In genomic region chr14:50920482-50921225, GRCh38 we compare ENCODE assay signal across 11 cellular contexts. TPM values are rescaled to one million over a fixed set of nuclear protein-coding genes. Genes with fewer than 3 reads are reported as not detected.
DNase-seq lines count a peak whose midpoint lies in the region; ATAC-seq lines count a peak whose summit lies in the region.
"Had no signal": no experiment of that assay in that cellular context is flagged by ENCODE, and none has a peak within 500 bp of the region (broad histone marks: within the 10 kb centered on the region; RNA-seq: fewer than 3 reads in every experiment).

No MANE protein-coding gene starts in this region.

- H3K9me3 ChIP-seq in SJCRH30 (replicated peaks) = no peaks in the 10 kb centered on the region
- no peaks in the 10 kb centered on the region for H3K9me3 ChIP-seq in skeletal muscle satellite cell (replicated peaks; ENCODE audit: low read length)
- no peaks in the 10 kb centered on the region for H3K9me3 ChIP-seq in CD4-positive, alpha-beta memory T cell (ENCODE audit: control insufficient read depth in 1 of 2, low read length in 2 of 2)

- no peaks in the 10 kb centered on the region for H3K27me3 ChIP-seq in SJCRH30
- H3K27me3 ChIP-seq in skeletal muscle satellite cell (ENCODE audit: control insufficient read depth, insufficient read depth, low read length) = no peaks in the 10 kb centered on the region
- H3K27me3 ChIP-seq in CD4-positive, alpha-beta memory T cell (ENCODE audit: insufficient read depth, low read length) = no peaks in the 10 kb centered on the region

- H3K9ac ChIP-seq in skeletal muscle satellite cell (ENCODE audit: low read depth, low read length) = peak overlapping the region; percentile 42

- peaks cover 14 to 19% of the 10 kb centered on the region in 2 donors for H3K27me3 Mint-ChIP-seq in CD4-positive, alpha-beta memory T cell

- peak; percentile 81 for DNase-seq in HCEC 1CT
- DNase-seq in SJCRH30 = peak; percentile 89 to 91
- peak; percentile 48 for DNase-seq in fibroblast of the conjunctiva (ENCODE audit: low read depth)
- DNase-seq in CD4-positive, alpha-beta memory T cell = no peak
- DNase-seq in SKM-1 (lab: John Stamatoyannopoulos, UW; ENCODE audit: unreplicated experiment) = no peak
- DNase-seq: activated B cell treated with CpG ODN at 0.5 μM for 24 hours, NCI-H526 treated with DMSO at 0.1 percent for 48 hours, right cardiac atrium had no signal

- peaks cover 18% of the 10 kb centered on the region for H3K4me1 ChIP-seq in SJCRH30
- peaks cover 13% of the 10 kb centered on the region for H3K4me1 ChIP-seq in skeletal muscle satellite cell (ENCODE audit: control insufficient read depth, insufficient read depth, low read length)
- H3K4me1 ChIP-seq in CD4-positive, alpha-beta memory T cell (ENCODE audit: insufficient read depth, low read length) = no peaks in the 10 kb centered on the region

- H3K36me3 Mint-ChIP-seq in CD4-positive, alpha-beta memory T cell = no peaks in the 10 kb centered on the region
- H3K36me3 Mint-ChIP-seq: activated naive CD8-positive, alpha-beta T cell had no signal

- ATAC-seq in HG03571 (IDR thresholded peaks at IDR 0.05; ENCODE audit: unreplicated experiment) = no peak

- POLR2A ChIA-PET in CD4-positive, alpha-beta memory T cell (lab: Charles Lee; ENCODE audit: partially characterized antibody) = no interaction called here

- CTCF ChIA-PET in CD4-positive, alpha-beta memory T cell (lab: Charles Lee; ENCODE audit: partially characterized antibody) = no interaction called here

- no peak overlapping the region for H3K4me3 Mint-ChIP-seq in CD4-positive, alpha-beta memory T cell
- H3K4me3 Mint-ChIP-seq: activated B cell treated with CpG ODN at 0.5 μM for 24 hours; activated naive CD8-positive, alpha-beta T cell had no signal

- H3K36me3 ChIP-seq in SJCRH30 (no peaks in the 10 kb centered on the region), skeletal muscle satellite cell (ENCODE audit: insufficient read depth, low read length) (peaks cover 21% of the 10 kb centered on the region)
- H3K36me3 ChIP-seq in CD4-positive, alpha-beta memory T cell (ENCODE audit: insufficient read depth, low read length) = no peaks in the 10 kb centered on the region

- intact Hi-C loops in CD4-positive, alpha-beta memory T cell (cut with micrococcal nuclease) = no loop called here

- H3K27ac ChIP-seq in SJCRH30 = peak overlapping the region; percentile 92
- no peak overlapping the region for H3K27ac ChIP-seq in CD4-positive, alpha-beta memory T cell (ENCODE audit: low read depth, low read length)

- no peaks in the 10 kb centered on the region for H3K9me3 Mint-ChIP-seq in CD4-positive, alpha-beta memory T cell
- H3K9me3 Mint-ChIP-seq: activated B cell treated with CpG ODN at 0.5 μM for 24 hours had no signal

- no peaks in the 10 kb centered on the region for H3K4me1 Mint-ChIP-seq in CD4-positive, alpha-beta memory T cell
- H3K4me1 Mint-ChIP-seq: activated B cell treated with CpG ODN at 0.5 μM for 24 hours had no signal

- H3K4me3 ChIP-seq in SJCRH30 (peak overlapping the region; percentile 39), skeletal muscle satellite cell (ENCODE audit: low read length) (no peak overlapping the region)
- H3K4me3 ChIP-seq in CD4-positive, alpha-beta memory T cell (ENCODE audit: low read length in 2 of 2) = no peak overlapping the region

- peak overlapping the region; percentile 10 for H3K4me2 ChIP-seq in skeletal muscle satellite cell (ENCODE audit: low read length)

- H3K27ac Mint-ChIP-seq in CD4-positive, alpha-beta memory T cell = no peak overlapping the region
- H3K27ac Mint-ChIP-seq: activated B cell treated with CpG ODN at 0.5 μM for 24 hours; activated naive CD8-positive, alpha-beta T cell had no signal

RNA-seq across cellular contexts. Expression of gene PYGL, which starts 23.6 kb away (rescaled TPM):
- 5.0 and 5.2 TPM in 2 replicates for total RNA-seq in SJCRH30 (2014; rRNA removed; shearing (Covaris generic))
- 85.8 and 122 TPM in 2 replicates for total RNA-seq in skeletal muscle satellite cell (2012; rRNA removed)
- total RNA-seq in CD4-positive, alpha-beta memory T cell = under 1 TPM; 0.61 to 0.72 TPM
- not detected for polyA plus RNA-seq in CD4-positive, alpha-beta memory T cell
- total RNA-seq: activated B cell treated with CpG ODN at 0.5 μM for 24 hours had no signal

RNA-seq across cellular contexts. Expression of gene ABHD12B, which starts 48.8 kb away (rescaled TPM):
- not detected in 2 replicates for total RNA-seq in SJCRH30 (2014; rRNA removed; shearing (Covaris generic))
- total RNA-seq in skeletal muscle satellite cell (2012; rRNA removed) = not detected in 2 replicates
- total RNA-seq in CD4-positive, alpha-beta memory T cell = not detected
- polyA plus RNA-seq in CD4-positive, alpha-beta memory T cell = not detected
- total RNA-seq: activated B cell treated with CpG ODN at 0.5 μM for 24 hours, right cardiac atrium had no signal
- polyA plus RNA-seq: right cardiac atrium had no signal

Comparison
In these comparisons a context has a peak if more than half of its experiments do, and no peak if none do; other contexts are left out.
1. DNase-seq: peak in HCEC 1CT (single experiment), SJCRH30 (2 of 2) and fibroblast of the conjunctiva (single experiment); none in CD4-positive, alpha-beta memory T cell (0 of 5) and SKM-1 (single experiment).